In genomic region chr17:76726766-76727718, GRCh38 we compare ENCODE assay signal across 1 cellular context.
TF ChIP-seq lines count a peak whose summit lies in the region.

METTL23 (plus strand) TSS chr17:76726839; CDS start chr17:76729711, 2,872 bp downstream.

TF ChIP-seq in K562, 482 proteins besides CTCF, POLR2A, EP300 and RAD21 (continued from another document and continues in another):
- no peak for TF ChIP-seq ZNF79 (CRISPR knock-in tag; IDR thresholded peaks at IDR 0.05; ENCODE audit: low read depth)
- TF ChIP-seq CBFB (CRISPR knock-in tag; IDR thresholded peaks at IDR 0.05): 0 out of 2 replicates have a peak, but pooled peaks have one; percentile 19
- TF ChIP-seq CBFA2T3 (IDR thresholded peaks at IDR 0.05): no peak
- no peak for TF ChIP-seq ZNF217 (CRISPR knock-in tag; IDR thresholded peaks at IDR 0.05)
- TF ChIP-seq TAF9B (IDR thresholded peaks at IDR 0.05; ENCODE audit: partially characterized antibody): peak; percentile 21
- TF ChIP-seq RNF2 (IDR thresholded peaks at IDR 0.05): peak; percentile 52; the same call in 1 of the 2 replicates
- TF ChIP-seq CCAR2 (IDR thresholded peaks at IDR 0.05; ENCODE audit: low read depth, low read length): no peak
- no peak for TF ChIP-seq ZNF77 (CRISPR knock-in tag; IDR thresholded peaks at IDR 0.05)
- TF ChIP-seq FOXJ2 (tag; IDR thresholded peaks at IDR 0.05): no peak
- peak in 1 of 2 experiments; percentile 39; a peak in 1 of 4 replicates for TF ChIP-seq TRIM24 (IDR thresholded peaks at IDR 0.05)
- no peak for TF ChIP-seq HDAC6 (IDR thresholded peaks at IDR 0.05; ENCODE audit: low read depth, low read length)
- no peak for TF ChIP-seq ATF4 (CRISPR knock-in tag; IDR thresholded peaks at IDR 0.05)
- no peak for TF ChIP-seq THAP7 (CRISPR knock-in tag; IDR thresholded peaks at IDR 0.05)
- TF ChIP-seq RB1 (IDR thresholded peaks at IDR 0.05; ENCODE audit: low read depth): peak; percentile 87
- 0 out of 2 replicates have a peak, but pooled peaks have one; percentile 31 for TF ChIP-seq ZNF609 (CRISPR knock-in tag; IDR thresholded peaks at IDR 0.05; ENCODE audit: borderline replicate concordance)
- TF ChIP-seq TAF7 (tag; IDR thresholded peaks at IDR 0.05): no peak
- no peak for TF ChIP-seq HOXB6 (CRISPR knock-in tag; IDR thresholded peaks at IDR 0.05; ENCODE audit: borderline replicate concordance)
- TF ChIP-seq ZNF431 (CRISPR knock-in tag; IDR thresholded peaks at IDR 0.05): no peak
- no peak for TF ChIP-seq ZBTB49 (CRISPR knock-in tag; IDR thresholded peaks at IDR 0.05; ENCODE audit: borderline replicate concordance)
- TF ChIP-seq CTCFL (IDR thresholded peaks at IDR 0.05; ENCODE audit: borderline replicate concordance, insufficient read depth, low read depth, low read length, poor library complexity, severe bottlenecking): peak; percentile 97
- peak; percentile 2; the same call in 1 of the 2 replicates for TF ChIP-seq CEBPG (CRISPR knock-in tag; IDR thresholded peaks at IDR 0.05)
- TF ChIP-seq CEBPG (tag; conservative IDR thresholded peaks at IDR 0.05 in 1 of 2, IDR thresholded peaks at IDR 0.05 in 1 of 2): no peak
- TF ChIP-seq NCOA2 (IDR thresholded peaks at IDR 0.05; ENCODE audit: partially characterized antibody in 2 of 2): no peak
- TF ChIP-seq NCOA4 (IDR thresholded peaks at IDR 0.05; ENCODE audit: partially characterized antibody): no peak
- no peak for TF ChIP-seq ZNF277 (CRISPR knock-in tag; IDR thresholded peaks at IDR 0.05; ENCODE audit: borderline replicate concordance)
- TF ChIP-seq HCFC1 (IDR thresholded peaks at IDR 0.05; ENCODE audit: low read depth, low read length): no peak
- no peak for TF ChIP-seq KDM4B (IDR thresholded peaks at IDR 0.05; ENCODE audit: borderline replicate concordance in 2 of 2, low read depth in 1 of 2)
- no peak for TF ChIP-seq TEAD2 (tag; IDR thresholded peaks at IDR 0.05)
- no peak for TF ChIP-seq DIDO1 (tag; IDR thresholded peaks at IDR 0.05; ENCODE audit: low read depth)
- no peak for TF ChIP-seq CBX2 (IDR thresholded peaks at IDR 0.05; ENCODE audit: insufficient read depth, low read length, poor library complexity, severe bottlenecking)
- TF ChIP-seq ARID3A (IDR thresholded peaks at IDR 0.05; ENCODE audit: borderline replicate concordance, low read depth, low read length): no peak
- TF ChIP-seq ARID1B (IDR thresholded peaks at IDR 0.05): peak; percentile 44
- peak; percentile 89; the same call in 1 of the 2 replicates for TF ChIP-seq NKRF (IDR thresholded peaks at IDR 0.05; ENCODE audit: borderline replicate concordance)
- no peak for TF ChIP-seq TCF15 (CRISPR knock-in tag; IDR thresholded peaks at IDR 0.05)
- TF ChIP-seq HNRNPK (IDR thresholded peaks at IDR 0.05; ENCODE audit: low read depth, low read length, poor library complexity, severe bottlenecking): no peak
- peak in 1 of 2 experiments; percentile 22; a peak in 1 of 4 replicates for TF ChIP-seq TBL1XR1 (IDR thresholded peaks at IDR 0.05; ENCODE audit: low read length in 2 of 2)
- TF ChIP-seq SAP30 (IDR thresholded peaks at IDR 0.05; ENCODE audit: borderline replicate concordance, insufficient read depth, low read depth, low read length, poor library complexity, severe bottlenecking): peak; percentile 52
- peak; percentile 94 for TF ChIP-seq GABPA (tag; conservative IDR thresholded peaks at IDR 0.05; ENCODE audit: low read depth)
- TF ChIP-seq PHB2 (IDR thresholded peaks at IDR 0.05; ENCODE audit: low read depth): no peak
- TF ChIP-seq RBFOX2 (IDR thresholded peaks at IDR 0.05; ENCODE audit: low read depth, low read length): peak; percentile 80
- no peak for TF ChIP-seq E4F1 (CRISPR knock-in tag; IDR thresholded peaks at IDR 0.05; ENCODE audit: borderline replicate concordance)
- no peak for TF ChIP-seq HLTF (IDR thresholded peaks at IDR 0.05)
- TF ChIP-seq MYC (IDR thresholded peaks at IDR 0.05; ENCODE audit: low read depth, low read length): peak; percentile 95
- TF ChIP-seq MYC (CRISPR knock-in tag; IDR thresholded peaks at IDR 0.05; ENCODE audit: borderline replicate concordance, low read depth): peak; percentile 94; the same call in 1 of the 2 replicates
- TF ChIP-seq ILF3 (IDR thresholded peaks at IDR 0.05; ENCODE audit: borderline replicate concordance): no peak
- TF ChIP-seq HDAC3 (IDR thresholded peaks at IDR 0.05; ENCODE audit: borderline replicate concordance, partially characterized antibody): no peak
- no peak for TF ChIP-seq FOXJ3 (CRISPR knock-in tag; IDR thresholded peaks at IDR 0.05)
